ENCODE assay signal across 8 cellular contexts in genomic region chr18:59139291-59139614, GRCh38. TPM values are rescaled to one million over a fixed set of nuclear protein-coding genes. Genes with fewer than 3 reads are reported as not detected.
DNase-seq lines count a peak whose midpoint lies in the region; ATAC-seq and TF ChIP-seq lines count a peak whose summit lies in the region.

No MANE protein-coding gene starts in this region.

- TF ChIP-seq CTCF in CD4-positive, alpha-beta T cell (IDR thresholded peaks at IDR 0.05): no peak
- TF ChIP-seq CTCF in GM20000 (IDR thresholded peaks at IDR 0.05; ENCODE audit: extremely low read depth, missing control alignments) (no peak), endothelial cell (IDR thresholded peaks at IDR 0.05; ENCODE audit: unreplicated experiment) (no peak)

- CTCF ChIA-PET in CD4-positive, alpha-beta T cell (lab: Charles Lee): interaction anchor here (0.6 kb wide), 1 partner anchor 219 kb away, joined by 5 read pairs; no protein-coding TSS in a partner anchor

- H3K9me3 ChIP-seq in CD4-positive, alpha-beta T cell (ENCODE audit: control insufficient read depth, low read length): no peaks in the 10 kb centered on the region

- H3K27me3 Mint-ChIP-seq in CD4-positive, alpha-beta T cell: peaks cover 21% of the 10 kb centered on the region
- peaks cover 4% of the 10 kb centered on the region for H3K27me3 Mint-ChIP-seq in endothelial cell (ENCODE audit: unreplicated experiment)

- no peaks in the 10 kb centered on the region for H3K9me3 Mint-ChIP-seq in CD4-positive, alpha-beta T cell
- H3K9me3 Mint-ChIP-seq in endothelial cell (ENCODE audit: unreplicated experiment): no peaks in the 10 kb centered on the region

- peak overlapping the region; percentile 98 for H3K27ac Mint-ChIP-seq in CD4-positive, alpha-beta T cell
- H3K27ac Mint-ChIP-seq in endothelial cell (ENCODE audit: unreplicated experiment): peak overlapping the region; percentile 83

- H3K27me3 ChIP-seq in CD4-positive, alpha-beta T cell (ENCODE audit: control insufficient read depth, insufficient read depth, low read length): peaks cover 12% of the 10 kb centered on the region

- intact Hi-C loops in CD4-positive, alpha-beta T cell (cut with DNase I, micrococcal nuclease): loop anchor here (10.0 kb wide), 2 partner anchors 56 to 464 kb away; partner anchors contain the start of gene MALT1 (in 1 of the 2)

- no peaks in the 10 kb centered on the region for H3K36me3 Mint-ChIP-seq in CD4-positive, alpha-beta T cell (ENCODE audit: low read depth)
- H3K36me3 Mint-ChIP-seq in endothelial cell (ENCODE audit: low read depth, unreplicated experiment): no peaks in the 10 kb centered on the region

- peaks cover 38% of the 10 kb centered on the region for H3K4me1 Mint-ChIP-seq in CD4-positive, alpha-beta T cell (ENCODE audit: low read depth)
- peaks cover 6% of the 10 kb centered on the region for H3K4me1 Mint-ChIP-seq in endothelial cell (ENCODE audit: unreplicated experiment)

- ATAC-seq in CD4-positive, alpha-beta T cell (ENCODE audit: poor library complexity): peak; percentile 87

- peak overlapping the region; percentile 94 for H3K27ac ChIP-seq in CD4-positive, alpha-beta T cell (ENCODE audit: low read depth, low read length)

- peak; percentile 88 to 93 (median 90) for DNase-seq in CD4-positive, alpha-beta T cell
- DNase-seq in GM20000 (ENCODE audit: low spot score) (peak; percentile 92), HT-29 (ENCODE audit: low spot score) (peak; percentile 85), NOMO-1 treated with DMSO at 0.1 percent for 48 hours (lab: John Stamatoyannopoulos, UW; ENCODE audit: unreplicated experiment) (peak; percentile 95), endothelial cell (ENCODE audit: low spot score) (peak; percentile 85), middle frontal gyrus (ENCODE audit: extremely low spot score, low spot score) (peak; percentile 75)
- DNase-seq in activated CD8-positive, alpha-beta memory T cell treated with anti-CD3 and anti-CD28 coated beads, Interleukin-2, amount 50 U/mL, for 24 hours (ENCODE audit: extremely low read depth): peak; percentile 79
- peak; percentile 88 to 89 for DNase-seq in stimulated activated CD8-positive, alpha-beta memory T cell treated with anti-CD3 and anti-CD28 coated beads, Interleukin-4, amount 100 ng/mL, for 1 hour (ENCODE audit: low read depth in 2 of 2, low spot score in 1 of 2)

- POLR2A ChIA-PET in CD4-positive, alpha-beta T cell (lab: Charles Lee): interaction anchor here (0.9 kb wide), 1 partner anchor 467 kb away, joined by 3 read pairs; no protein-coding TSS in a partner anchor

- H3K4me3 Mint-ChIP-seq in CD4-positive, alpha-beta T cell: peak overlapping the region; percentile 93
- peak overlapping the region; percentile 97 for H3K4me3 Mint-ChIP-seq in endothelial cell (ENCODE audit: unreplicated experiment)

RNA-seq across cellular contexts. Expression of gene SEC11C, which starts 0.4 kb away (rescaled TPM):
- total RNA-seq in CD4-positive, alpha-beta T cell: 10 to 100 TPM; 42.0 to 44.1 TPM
- 22.1 and 25.2 TPM in 2 replicates for total RNA-seq in HT-29 (2014; rRNA removed; shearing (Covaris generic))
- 24.6 TPM for total RNA-seq in endothelial cell (ENCODE audit: unreplicated experiment)

Comparison
In these comparisons a context has a peak if more than half of its experiments do, and no peak if none do; other contexts are left out.
1. Peak in every context shown above with its lines: DNase-seq, ATAC-seq and H3K27ac ChIP-seq.